Comparison of ENCODE assay signal across 9 cellular contexts in genomic region chr10:48309711-48310226, GRCh38. TPM values are rescaled to one million over a fixed set of nuclear protein-coding genes. Genes with fewer than 3 reads are reported as not detected.
DNase-seq lines count a peak whose midpoint lies in the region; ATAC-seq, FAIRE-seq and TF ChIP-seq lines count a peak whose summit lies in the region.
"Had no signal": no experiment of that assay in that cellular context is flagged by ENCODE, and none has a peak within 500 bp of the region (broad histone marks: within the 10 kb centered on the region; RNA-seq: fewer than 3 reads in every experiment).

No MANE protein-coding gene starts in this region.

- H3K4me1 ChIP-seq in GM23338 (ENCODE audit: insufficient read depth), result peaks cover 13% of the 10 kb centered on the region

- TF ChIP-seq CTCF in Calu3 (IDR thresholded peaks at IDR 0.05; ENCODE audit: unreplicated experiment) (no peak), GM23338 (conservative IDR thresholded peaks at IDR 0.05; ENCODE audit: low read depth in 2 of 2) (peak; percentile 51 to 57), VCaP (conservative IDR thresholded peaks at IDR 0.05) (peak; percentile 81)

- no peak overlapping the region for H3K4me3 ChIP-seq in GM23338

- CTCF ChIA-PET in Calu3 (lab: Charles Lee), result interaction anchor here (1.0 to 1.4 kb wide), 7 partner anchors 19 to 346 kb away, joined by 3 to 15 read pairs (median 4); no protein-coding TSS in a partner anchor

- H2AFZ ChIP-seq in GM23338, result no peak overlapping the region

- intact Hi-C loops in Calu3 (cut with micrococcal nuclease; ENCODE audit: unreplicated experiment), result loop anchor here (2.0 kb wide), 2 partner anchors 21 to 55 kb away; no protein-coding TSS in a partner anchor

- H3K4me1 Mint-ChIP-seq in Calu3 (ENCODE audit: low read depth, unreplicated experiment), result peaks cover 38% of the 10 kb centered on the region
- H3K4me1 Mint-ChIP-seq in GM23338, result peaks cover 27% of the 10 kb centered on the region

- H4K20me1 ChIP-seq in GM23338 (replicated peaks; ENCODE audit: insufficient read depth), result peaks cover 25% of the 10 kb centered on the region; the same call in 1 of the 2 replicates

- FAIRE-seq in frontal cortex (lab: Jason Lieb, UNC), result no peak
- FAIRE-seq: TTC549 had no signal

- no peaks in the 10 kb centered on the region for H3K36me3 ChIP-seq in GM23338 (ENCODE audit: insufficient read depth)

- H3K9me2 ChIP-seq in GM23338 (ENCODE audit: insufficient read depth), result peaks cover 3% of the 10 kb centered on the region; the same call in 1 of the 2 replicates

- 0 out of 2 replicates have a peak, but pooled peaks cover under 1% of the 10 kb centered on the region for H3K27me3 ChIP-seq in GM23338 (ENCODE audit: insufficient read depth)

- no TSS peak for BruUV-seq in Calu3 (replicated peaks; lab: Mats Ljungman, UMichigan)

- H3K36me3 Mint-ChIP-seq in Calu3 (ENCODE audit: insufficient read depth, unreplicated experiment), result peaks cover 23% of the 10 kb centered on the region
- no peaks in the 10 kb centered on the region for H3K36me3 Mint-ChIP-seq in GM23338 (ENCODE audit: low read depth)

- H3K27me3 Mint-ChIP-seq in Calu3 (ENCODE audit: unreplicated experiment) (peaks cover 2% of the 10 kb centered on the region), GM23338 (ENCODE audit: insufficient read depth, low read depth, poor library complexity) (no peaks in the 10 kb centered on the region)

- ATAC-seq in GM23338 (no peak), GM19455 (IDR thresholded peaks at IDR 0.05; ENCODE audit: unreplicated experiment) (no peak), GM21619 (IDR thresholded peaks at IDR 0.05; ENCODE audit: unreplicated experiment) (no peak)

- H3K9me3 Mint-ChIP-seq in Calu3 (ENCODE audit: low read depth, unreplicated experiment), result no peaks in the 10 kb centered on the region
- H3K9me3 Mint-ChIP-seq in GM23338, result no peaks in the 10 kb centered on the region; the same call in 2 of the 3 replicates

- H3K4me2 ChIP-seq in GM23338, result no peak overlapping the region

- H3K4me3 Mint-ChIP-seq in Calu3 (ENCODE audit: low read depth, unreplicated experiment) (peak overlapping the region; percentile 9), GM23338 (no peak overlapping the region)

- peaks cover 77% of the 10 kb centered on the region for H3K79me2 ChIP-seq in GM23338 (replicated peaks; ENCODE audit: insufficient read depth)

- DNase-seq in Calu3, result no peak
- DNase-seq in GM23338 (ENCODE audit: low spot score), result no peak
- DNase-seq in kidney tubule cell (ENCODE audit: low spot score), result peak; percentile 98
- no peak for DNase-seq in GF-D8 (lab: John Stamatoyannopoulos, UW)
- no peak for DNase-seq in frontal cortex (ENCODE audit: low spot score in 2 of 2)

- no peaks in the 10 kb centered on the region; the same call in 1 of the 2 replicates for H3F3A ChIP-seq in GM23338 (replicated peaks; ENCODE audit: low read depth)

- H3K27ac ChIP-seq in GM23338 (ENCODE audit: low read depth), result no peak overlapping the region
- no peak overlapping the region for H3K27ac ChIP-seq in VCaP

- H3K27ac Mint-ChIP-seq in Calu3 (ENCODE audit: unreplicated experiment), result peak overlapping the region; percentile 52
- peak overlapping the region; percentile 51; the same call in 1 of the 2 replicates for H3K27ac Mint-ChIP-seq in GM23338

TF ChIP-seq in GM23338, 12 proteins besides CTCF, POLR2A, EP300 and RAD21 (continues in another document):
- TF ChIP-seq REST (IDR thresholded peaks at IDR 0.05; ENCODE audit: unreplicated experiment) (no peak), EZH2phosphoT487 (IDR thresholded peaks at IDR 0.05; ENCODE audit: unreplicated experiment) (no peak), STAT1 (IDR thresholded peaks at IDR 0.05; ENCODE audit: unreplicated experiment) (no peak), ZNF462 (CRISPR knock-in tag; IDR thresholded peaks at IDR 0.05) (no peak), ZNF331 (CRISPR knock-in tag; IDR thresholded peaks at IDR 0.05; ENCODE audit: low read depth) (no peak), NANOG (IDR thresholded peaks at IDR 0.05; ENCODE audit: borderline replicate concordance) (no peak)

RNA-seq across cellular contexts. Expression of gene MAPK8, which starts 3.3 kb away (rescaled TPM):
- total RNA-seq in Calu3 (2022) (55.7 and 63.4 TPM in 2 replicates), frontal cortex (241 TPM)
- 63.5 and 73.6 TPM in 2 replicates for total RNA-seq in GM23338 (2014; rRNA removed; shearing (Covaris generic))
- 40.0 and 52.4 TPM in 2 replicates for polyA plus RNA-seq in GM23338 (2016; fragmentation: Nextera tagmentation; extraction: Ambion mirVana)

RNA-seq across cellular contexts. Expression of gene FRMPD2, which starts 35.3 kb away (rescaled TPM):
- total RNA-seq in Calu3 (2022) (1.9 and 2.0 TPM in 2 replicates), frontal cortex (3.3 TPM)
- total RNA-seq in GM23338 (2014; rRNA removed; shearing (Covaris generic)), result not detected in 2 replicates
- polyA plus RNA-seq in GM23338 (2016; fragmentation: Nextera tagmentation; extraction: Ambion mirVana), result not detected in 2 replicates
